In the genomic region with DNA sequence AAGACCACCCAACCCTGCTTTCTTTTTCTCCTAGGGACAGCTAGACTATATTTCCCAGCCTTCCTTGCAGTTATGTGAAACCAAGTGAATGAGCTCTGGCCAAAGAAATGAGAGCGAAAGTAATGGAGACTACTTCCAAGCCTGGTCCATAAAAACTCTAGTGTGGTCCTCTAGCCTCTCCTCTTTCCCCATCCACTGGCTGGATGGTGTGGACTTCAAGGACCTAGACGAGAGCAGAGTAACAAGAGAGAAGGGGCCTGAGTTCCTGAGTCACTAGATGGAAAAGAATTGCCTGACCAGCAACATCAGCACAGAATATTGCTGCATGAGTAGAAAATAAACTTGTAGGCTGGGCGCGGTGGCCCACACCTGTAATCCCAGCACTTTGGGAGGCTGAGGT, we compare ENCODE assay signal across 12 cellular contexts.
"Had no signal": no experiment of that assay in that cellular context is flagged by ENCODE, and none has a peak within 500 bp of the region (broad histone marks: within the 10 kb centered on the region; RNA-seq: fewer than 3 reads in every experiment).

No MANE protein-coding gene starts in this region.

- ATAC-seq: foreskin keratinocyte, left lobe of liver had no signal

- H3K27ac ChIP-seq: brain microvascular endothelial cell, esophagus muscularis mucosa, foreskin keratinocyte, SK-N-MC, thyroid gland had no signal

- H3K4me3 ChIP-seq: esophagus muscularis mucosa, SK-N-MC, thyroid gland had no signal

- H3K9me3 ChIP-seq: esophagus muscularis mucosa, thyroid gland had no signal

- H3K36me3 ChIP-seq: thyroid gland had no signal

- DNase-seq: activated CD4-positive, alpha-beta T cell treated with anti-CD3 and anti-CD28 coated beads for 4 hours; activated naive CD4-positive, alpha-beta T cell treated with Interleukin-2 at 50 U/mL for 16 hours; amniotic stem cell; brain microvascular endothelial cell; cerebellar nuclear complex; foreskin keratinocyte; small intestine; T-helper 1 cell; thyroid gland had no signal

- H3K27me3 ChIP-seq: brain microvascular endothelial cell, esophagus muscularis mucosa, foreskin keratinocyte, thyroid gland had no signal
